7 cellular contexts compared by ENCODE assay signal in the genomic region with DNA sequence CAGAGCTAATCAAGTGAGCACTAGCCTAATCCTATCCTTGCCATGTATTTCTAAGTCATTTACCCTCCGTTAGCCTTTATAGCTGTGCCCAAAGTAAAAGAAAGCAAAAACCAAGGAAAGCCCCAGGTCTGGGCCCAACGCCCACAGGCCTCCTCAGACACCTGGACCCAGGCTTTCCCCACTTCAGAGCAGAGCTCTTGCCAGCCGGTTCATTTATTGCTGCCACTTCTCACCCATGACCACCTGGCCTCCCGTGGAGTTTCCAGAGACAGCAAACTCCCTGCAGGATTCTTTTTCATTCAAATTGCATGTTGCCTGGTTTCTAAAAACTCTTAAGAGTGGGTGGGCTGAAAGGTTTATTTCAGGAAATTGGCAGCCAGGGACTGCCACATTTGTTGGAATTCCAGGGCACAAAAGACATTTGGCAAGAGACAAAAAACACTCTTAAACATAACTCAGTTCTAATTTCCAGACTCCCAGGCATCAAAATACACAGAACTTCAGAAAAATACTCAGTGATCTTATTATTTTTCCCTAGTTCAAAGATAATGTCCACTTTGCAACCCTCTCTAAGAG. TPM values are rescaled to one million over a fixed set of nuclear protein-coding genes. Genes with fewer than 3 reads are reported as not detected.
DNase-seq lines count a peak whose midpoint lies in the region; ATAC-seq and TF ChIP-seq lines count a peak whose summit lies in the region.

No MANE protein-coding gene starts in this region.

- no peak overlapping the region for H3K27ac ChIP-seq in H9 (ENCODE audit: insufficient read length, low read depth, low read length)

- H3K23me2 ChIP-seq in H9 (ENCODE audit: insufficient read length, low read depth, low read length, poor library complexity, severe bottlenecking) = peaks cover under 1% of the 10 kb centered on the region

- H2BK120ac ChIP-seq in H9 (ENCODE audit: low read depth, low read length, poor library complexity, severe bottlenecking) = no peak overlapping the region

- no peak overlapping the region for H3K14ac ChIP-seq in H9 (ENCODE audit: insufficient read depth, low read length)

- H3K4me1 Mint-ChIP-seq in H9 (peaks cover 69 to 72% of the 10 kb centered on the region in 2 experiments), T-helper 17 cell (peaks cover 65% of the 10 kb centered on the region)
- peaks cover 71 to 76% of the 10 kb centered on the region in 2 donors for H3K4me1 Mint-ChIP-seq in natural killer cell treated with Interleukin-12 subunit alpha and Interleukin-12 subunit beta and Interleukin-15 and Interleukin-18, amount 100 ng/mL, for 72 hours (ENCODE audit: low read depth in 2 of 2)

- peaks cover 3% of the 10 kb centered on the region for H3K79me1 ChIP-seq in H9 (ENCODE audit: insufficient read depth, low read depth, low read length, poor library complexity, severe bottlenecking)

- H4K20me1 ChIP-seq in H9 (ENCODE audit: control insufficient read depth, insufficient read depth, insufficient read length) = no peaks in the 10 kb centered on the region

- H3K9me3 Mint-ChIP-seq in H9 = no peaks in the 10 kb centered on the region
- no peaks in the 10 kb centered on the region for H3K9me3 Mint-ChIP-seq in natural killer cell treated with Interleukin-12 subunit alpha and Interleukin-12 subunit beta and Interleukin-15 and Interleukin-18, amount 100 ng/mL, for 72 hours

- H3K9me3 ChIP-seq in H9 (ENCODE audit: control insufficient read depth, low read depth, low read length) (no peaks in the 10 kb centered on the region), T-helper 17 cell (ENCODE audit: control insufficient read depth, low read length, poor library complexity, severe bottlenecking) (no peaks in the 10 kb centered on the region)

- H3K9ac ChIP-seq in H9 (ENCODE audit: extremely low read depth, insufficient read length, low read length) = no peak overlapping the region

- H3K27me3 Mint-ChIP-seq in H9 (ENCODE audit: low read depth) = no peaks in the 10 kb centered on the region
- no peaks in the 10 kb centered on the region for H3K27me3 Mint-ChIP-seq in T-helper 17 cell
- H3K27me3 Mint-ChIP-seq in natural killer cell treated with Interleukin-12 subunit alpha and Interleukin-12 subunit beta and Interleukin-15 and Interleukin-18, amount 100 ng/mL, for 72 hours = no peaks in the 10 kb centered on the region

- no peak overlapping the region for H3K56ac ChIP-seq in H9 (ENCODE audit: insufficient read length, low read depth, low read length)

- H3K4me3 Mint-ChIP-seq in H9 = peak overlapping the region in 1 of 2 experiments; percentile 63; a peak in 3 of 5 replicates
- H3K4me3 Mint-ChIP-seq in T-helper 17 cell = peak overlapping the region; percentile 85
- peak overlapping the region; percentile 92 for H3K4me3 Mint-ChIP-seq in natural killer cell treated with Interleukin-12 subunit alpha and Interleukin-12 subunit beta and Interleukin-15 and Interleukin-18, amount 100 ng/mL, for 72 hours

- no peak overlapping the region for H4K8ac ChIP-seq in H9 (replicated peaks; ENCODE audit: insufficient read length, low read depth, low read length)

- H3K23ac ChIP-seq in H9 (ENCODE audit: insufficient read length, low read depth, low read length) = no peak overlapping the region

- no peak overlapping the region for H3K4ac ChIP-seq in H9 (ENCODE audit: low read depth, low read length)

- WGBS in H9 (ENCODE audit: extremely low coverage, insufficient read length, low lambda C conversion rate) = no CpG with 5 or more reads among the region's 4 CpGs

- no peak for DNase-seq in H9
- DNase-seq in T-helper 17 cell = no peak
- DNase-seq in natural killer cell treated with Interleukin-12 subunit alpha and Interleukin-12 subunit beta and Interleukin-15 and Interleukin-18, amount 100 ng/mL, for 72 hours (ENCODE audit: low spot score) = no peak
- DNase-seq in dedifferentiated amniotic fluid mesenchymal stem cell (ENCODE audit: extremely low spot score) = no peak
- no peak for DNase-seq in NK-92 (lab: John Stamatoyannopoulos, UW; ENCODE audit: unreplicated experiment)
- DNase-seq in SHP77 (lab: John Stamatoyannopoulos, UW) = no peak

- no peak overlapping the region for H4K91ac ChIP-seq in H9 (ENCODE audit: insufficient read length, low read depth, low read length)

- H3K79me2 ChIP-seq in H9 (ENCODE audit: insufficient read depth, low read length) = peaks cover 23% of the 10 kb centered on the region; the same call in 1 of the 2 replicates

- H3K36me3 Mint-ChIP-seq in H9 (ENCODE audit: insufficient read depth in 1 of 3, low read depth in 3 of 3) = peaks cover 0 to 2% (median 0%) of the 10 kb centered on the region in 3 experiments; a peak in 1 of 7 replicates
- H3K36me3 Mint-ChIP-seq in T-helper 17 cell (ENCODE audit: low read depth) = no peaks in the 10 kb centered on the region
- peaks cover 33% of the 10 kb centered on the region for H3K36me3 Mint-ChIP-seq in natural killer cell treated with Interleukin-12 subunit alpha and Interleukin-12 subunit beta and Interleukin-15 and Interleukin-18, amount 100 ng/mL, for 72 hours

- H3T11ph ChIP-seq in H9 (ENCODE audit: low read length) = no peak overlapping the region

- no peak for TF ChIP-seq CTCF in H9 (conservative IDR thresholded peaks at IDR 0.05)

- no peak overlapping the region for H3K4me2 ChIP-seq in H9 (ENCODE audit: insufficient read depth, insufficient read length, low read length)

- H2BK20ac ChIP-seq in H9 (ENCODE audit: low read depth, low read length, poor library complexity, severe bottlenecking) = no peak overlapping the region

- no peak overlapping the region for H3K18ac ChIP-seq in H9 (ENCODE audit: insufficient read length, low read depth, low read length)

- no peak overlapping the region for H2BK5ac ChIP-seq in H9 (ENCODE audit: insufficient read length, low read length)

- no peak overlapping the region for H4K5ac ChIP-seq in H9 (ENCODE audit: insufficient read length, low read depth, low read length)

- H2AK5ac ChIP-seq in H9 (ENCODE audit: insufficient read length, low read length) = no peak overlapping the region

- no peak for ATAC-seq in T-helper 17 cell
- no peak for ATAC-seq in natural killer cell treated with Interleukin-12 subunit alpha and Interleukin-12 subunit beta and Interleukin-15 and Interleukin-18, amount 100 ng/mL, for 72 hours

- H3K27me3 ChIP-seq in H9 (ENCODE audit: insufficient read depth, low read length) = no peaks in the 10 kb centered on the region

- H3K27ac Mint-ChIP-seq in H9 (peak overlapping the region; percentile 6 to 84 (median 13); a peak in 6 of 7 replicates), T-helper 17 cell (peak overlapping the region; percentile 95)
- peak overlapping the region; percentile 96 to 97 for H3K27ac Mint-ChIP-seq in natural killer cell treated with Interleukin-12 subunit alpha and Interleukin-12 subunit beta and Interleukin-15 and Interleukin-18, amount 100 ng/mL, for 72 hours

- peak overlapping the region; percentile 3; the same call in 1 of the 2 replicates for H3K4me3 ChIP-seq in GM08714 (ENCODE audit: low read length)

- H2BK15ac ChIP-seq in H9 (ENCODE audit: low read depth, low read length) = no peak overlapping the region

- peaks cover 10% of the 10 kb centered on the region; the same call in 1 of the 2 replicates for H3K4me1 ChIP-seq in H9 (ENCODE audit: insufficient read depth, low read length)

- no peak overlapping the region for H2BK12ac ChIP-seq in H9 (ENCODE audit: insufficient read length, low read depth, low read length)

- H2AFZ ChIP-seq in H9 (ENCODE audit: low read length) = no peak overlapping the region

RNA-seq across cellular contexts. Expression of a gene that starts 4.7 kb away (rescaled TPM):
- total RNA-seq in H9 (2021) = 55.7 and 56.8 TPM in 2 replicates
- 100 to 1,000 TPM; 114 to 120 TPM for total RNA-seq in T-helper 17 cell
- 100 to 1,000 TPM; 204 to 244 TPM for total RNA-seq in natural killer cell treated with Interleukin-12 subunit alpha and Interleukin-12 subunit beta and Interleukin-15 and Interleukin-18, amount 100 ng/mL, for 72 hours

Comparison
In these comparisons a context has a peak if more than half of its experiments do, and no peak if none do; other contexts are left out.
1. H3K27ac Mint-ChIP-seq: peak in every context shown above with its lines; median percentile 96 in natural killer cell treated with Interleukin-12 subunit alpha and Interleukin-12 subunit beta and Interleukin-15 and Interleukin-18, amount 100 ng/mL, for 72 hours; 95 in T-helper 17 cell; 13 in H9.